9 cellular contexts compared by ENCODE assay signal in genomic region chr2:173652731-173653426, GRCh38.
A peak's percentile ranks its signal among the peaks of the same experiment; 100 is the strongest.
DNase-seq lines count a peak whose midpoint lies in the region; ATAC-seq and TF ChIP-seq lines count a peak whose summit lies in the region.
"Had no signal": no experiment of that assay in that cellular context is flagged by ENCODE, and none has a peak within 500 bp of the region (broad histone marks: within the 10 kb centered on the region; RNA-seq: fewer than 3 reads in every experiment).

No MANE protein-coding gene starts in this region.

- H3K23ac ChIP-seq in IMR-90 (ENCODE audit: low read depth, low read length): 0 out of 2 replicates have a peak overlapping the region, but pooled peaks have one; percentile 57

- in situ Hi-C loops in IMR-90 (cut with MboI; ENCODE audit: low sequenced_read_pairs): no loop called here

- CTCF ChIA-PET in IMR-90 (lab: Yijun Ruan, JAX): interaction anchor here (2.0 kb wide), 1 partner anchor 14 kb away, joined by 4 read pairs; no protein-coding TSS in a partner anchor
- CTCF ChIA-PET in MCF 10A (lab: Yijun Ruan, JAX): interaction anchor here (0.6 to 1.2 kb wide), 2 partner anchors 204 to 383 kb away, joined by 3 read pairs; no protein-coding TSS in a partner anchor

- no peak overlapping the region for H3K4me3 ChIP-seq in AG09309 (ENCODE audit: control insufficient read depth, low read depth, low read length)
- H3K4me3 ChIP-seq in IMR-90 (ENCODE audit: insufficient read depth, low read depth, low read length): no peak overlapping the region

- H3K4me2 ChIP-seq in IMR-90 (ENCODE audit: low read depth, low read length): peak overlapping the region; percentile 53

- H3K9me3 ChIP-seq in IMR-90 (ENCODE audit: control insufficient read depth, insufficient read depth, low read length): no peaks in the 10 kb centered on the region

- no peaks in the 10 kb centered on the region for H3K27me3 ChIP-seq in IMR-90 (ENCODE audit: control insufficient read depth, insufficient read depth, low read length)

- intact Hi-C loops in IMR-90 (cut with micrococcal nuclease): loop anchor here (10.0 kb wide), 2 partner anchors 292 to 402 kb away; no protein-coding TSS in a partner anchor
- intact Hi-C loops in MCF 10A (cut with micrococcal nuclease): no loop called here
- intact Hi-C loops in activated T-helper 2 cell treated with anti-CD3 and anti-CD28 coated beads, Interferon-gamma antibody, Interleukin-2, Interleukin-4, amounts not matched to agents 10 μg/mL and 5 μg/mL and 100 μg/mL, durations not matched to agents 14 hours and 24 hours and 36 hours (cut with micrococcal nuclease): no loop called here

- BruUV-seq in IMR-90 (replicated peaks; lab: Mats Ljungman, UMichigan) (no TSS peak), MCF 10A (replicated peaks; lab: Mats Ljungman, UMichigan) (no TSS peak)

- H3K18ac ChIP-seq in IMR-90 (ENCODE audit: low read depth, low read length): peak overlapping the region; percentile 58

- no peak overlapping the region for H3K9ac ChIP-seq in IMR-90 (ENCODE audit: low read depth, low read length)

- H3K9me1 ChIP-seq in IMR-90 (ENCODE audit: insufficient read depth, low read length): peaks cover 8% of the 10 kb centered on the region

- H3K14ac ChIP-seq in IMR-90 (replicated peaks; ENCODE audit: low read depth, low read length): peak overlapping the region; percentile 71; the same call in 1 of the 2 replicates

- H3K4ac ChIP-seq in IMR-90 (ENCODE audit: low read depth, low read length): peak overlapping the region; percentile 79

- H3K36me3 Mint-ChIP-seq in MCF 10A (ENCODE audit: insufficient read depth, unreplicated experiment) (no peaks in the 10 kb centered on the region), nephron (ENCODE audit: low read depth) (no peaks in the 10 kb centered on the region)
- H3K36me3 Mint-ChIP-seq in activated T-helper 2 cell treated with anti-CD3 and anti-CD28 coated beads, Interferon-gamma antibody, Interleukin-2, Interleukin-4, amounts not matched to agents 10 μg/mL and 5 μg/mL and 100 μg/mL, durations not matched to agents 14 hours and 24 hours and 36 hours (ENCODE audit: low read depth): no peaks in the 10 kb centered on the region
- H3K36me3 Mint-ChIP-seq: activated naive CD8-positive, alpha-beta T cell treated with anti-CD3 and anti-CD28 coated beads, Interleukin-2, amount 10 ng/mL, durations not matched to agents 7 days and 5 days had no signal

- DNase-seq in AG09309 (ENCODE audit: low read depth) (peak; percentile 89), IMR-90 (peak; percentile 96), MCF 10A (ENCODE audit: unreplicated experiment) (peak; percentile 98), NCI-H1436 (lab: John Stamatoyannopoulos, UW) (no peak)
- DNase-seq in activated T-helper 2 cell treated with anti-CD3 and anti-CD28 coated beads, Interferon-gamma antibody, Interleukin-2, Interleukin-4, amounts not matched to agents 10 μg/mL and 5 μg/mL and 100 μg/mL, durations not matched to agents 14 hours and 24 hours and 36 hours (ENCODE audit: low spot score): no peak
- no peak for DNase-seq in activated effector memory CD4-positive, alpha-beta T cell treated with Interleukin-2 at 50 U/mL for 16 hours
- DNase-seq: activated naive CD8-positive, alpha-beta T cell treated with anti-CD3 and anti-CD28 coated beads, Interleukin-2, amount 10 ng/mL, durations not matched to agents 7 days and 5 days had no signal

- POLR2A ChIA-PET in IMR-90 (lab: Charles Lee; ENCODE audit: unreplicated experiment): no interaction called here
- POLR2A ChIA-PET in MCF 10A (lab: Yijun Ruan, JAX): interaction anchor here (0.5 to 5.4 kb wide), 15 partner anchors 9 to 383 kb away, joined by 3 to 32 read pairs (median 4); no protein-coding TSS in a partner anchor

- H3K4me1 ChIP-seq in IMR-90 (ENCODE audit: control insufficient read depth, insufficient read depth, low read length): peaks cover 14% of the 10 kb centered on the region

- H2BK5ac ChIP-seq in IMR-90 (ENCODE audit: low read depth, low read length, poor library complexity, severe bottlenecking): peak overlapping the region; percentile 98

- no peaks in the 10 kb centered on the region for H3K9me3 Mint-ChIP-seq in MCF 10A (ENCODE audit: unreplicated experiment)
- peaks cover 5% of the 10 kb centered on the region for H3K9me3 Mint-ChIP-seq in nephron
- H3K9me3 Mint-ChIP-seq in activated T-helper 2 cell treated with anti-CD3 and anti-CD28 coated beads, Interferon-gamma antibody, Interleukin-2, Interleukin-4, amounts not matched to agents 10 μg/mL and 5 μg/mL and 100 μg/mL, durations not matched to agents 14 hours and 24 hours and 36 hours: no peaks in the 10 kb centered on the region
- H3K9me3 Mint-ChIP-seq: activated naive CD8-positive, alpha-beta T cell treated with anti-CD3 and anti-CD28 coated beads, Interleukin-2, amount 10 ng/mL, durations not matched to agents 7 days and 5 days had no signal

- H3K56ac ChIP-seq in IMR-90 (ENCODE audit: extremely low read depth, insufficient read depth, low read length): peak overlapping the region; percentile 94

- H3K4me3 Mint-ChIP-seq in MCF 10A (ENCODE audit: unreplicated experiment) (peak overlapping the region; percentile 33), nephron (no peak overlapping the region)
- H3K4me3 Mint-ChIP-seq in activated T-helper 2 cell treated with anti-CD3 and anti-CD28 coated beads, Interferon-gamma antibody, Interleukin-2, Interleukin-4, amounts not matched to agents 10 μg/mL and 5 μg/mL and 100 μg/mL, durations not matched to agents 14 hours and 24 hours and 36 hours (ENCODE audit: low read depth): no peak overlapping the region
- H3K4me3 Mint-ChIP-seq: activated naive CD8-positive, alpha-beta T cell treated with anti-CD3 and anti-CD28 coated beads, Interleukin-2, amount 10 ng/mL, durations not matched to agents 7 days and 5 days had no signal

- TF ChIP-seq CTCF in AG09309 (IDR thresholded peaks at IDR 0.05; ENCODE audit: control insufficient read depth, insufficient read depth, low read depth, low read length, missing control alignments) (no peak), IMR-90 (conservative IDR thresholded peaks at IDR 0.05; ENCODE audit: low read depth, low read length) (no peak), MCF 10A (IDR thresholded peaks at IDR 0.05; ENCODE audit: unreplicated experiment) (no peak), nephron (IDR thresholded peaks at IDR 0.05; ENCODE audit: unreplicated experiment in 3 of 3) (no peak)

- peaks cover 0 to 2% of the 10 kb centered on the region in 2 experiments; a peak in 1 of 4 replicates for H3K79me1 ChIP-seq in IMR-90 (ENCODE audit: low read depth in 1 of 2, low read length in 2 of 2)

- H4K20me1 ChIP-seq in IMR-90 (ENCODE audit: insufficient read depth, low read length): no peaks in the 10 kb centered on the region; the same call in 1 of the 2 replicates

- peaks cover 39% of the 10 kb centered on the region for H3K4me1 Mint-ChIP-seq in MCF 10A (ENCODE audit: insufficient read depth, unreplicated experiment)
- H3K4me1 Mint-ChIP-seq in nephron: peaks cover 31% of the 10 kb centered on the region
- no peaks in the 10 kb centered on the region for H3K4me1 Mint-ChIP-seq in activated T-helper 2 cell treated with anti-CD3 and anti-CD28 coated beads, Interferon-gamma antibody, Interleukin-2, Interleukin-4, amounts not matched to agents 10 μg/mL and 5 μg/mL and 100 μg/mL, durations not matched to agents 14 hours and 24 hours and 36 hours (ENCODE audit: low read depth)
- H3K4me1 Mint-ChIP-seq: activated naive CD8-positive, alpha-beta T cell treated with anti-CD3 and anti-CD28 coated beads, Interleukin-2, amount 10 ng/mL, durations not matched to agents 7 days and 5 days had no signal

- WGBS in IMR-90 (ENCODE audit: extremely low coverage in 2 of 2, insufficient read length in 1 of 2), 2 experiments: 0% methylated on average over 2 of the region's 10 CpGs; no CpG with 5 or more reads in 1 of the 2 experiments

- H2BK120ac ChIP-seq in IMR-90 (ENCODE audit: low read depth, low read length): peak overlapping the region; percentile 91

- TF ChIP-seq RAD21 in IMR-90 (IDR thresholded peaks at IDR 0.05; ENCODE audit: low read length): no peak

- H3K27me3 Mint-ChIP-seq in MCF 10A (ENCODE audit: insufficient read depth, unreplicated experiment) (no peaks in the 10 kb centered on the region), nephron (ENCODE audit: low read depth) (peaks cover 5% of the 10 kb centered on the region)
- H3K27me3 Mint-ChIP-seq in activated T-helper 2 cell treated with anti-CD3 and anti-CD28 coated beads, Interferon-gamma antibody, Interleukin-2, Interleukin-4, amounts not matched to agents 10 μg/mL and 5 μg/mL and 100 μg/mL, durations not matched to agents 14 hours and 24 hours and 36 hours (ENCODE audit: low read depth): peaks cover 2% of the 10 kb centered on the region
- H3K27me3 Mint-ChIP-seq: activated naive CD8-positive, alpha-beta T cell treated with anti-CD3 and anti-CD28 coated beads, Interleukin-2, amount 10 ng/mL, durations not matched to agents 7 days and 5 days had no signal

- H2AK5ac ChIP-seq in IMR-90 (ENCODE audit: low read depth, low read length): peak overlapping the region; percentile 45; the same call in 1 of the 2 replicates

- H3K36me3 ChIP-seq in IMR-90 (ENCODE audit: control insufficient read depth, insufficient read depth, low read length): no peaks in the 10 kb centered on the region

- H3K27ac Mint-ChIP-seq in MCF 10A (ENCODE audit: low read depth, unreplicated experiment) (peak overlapping the region; percentile 80), nephron (peak overlapping the region in 2 of 3 experiments; percentile 41 to 56)
- no peak overlapping the region for H3K27ac Mint-ChIP-seq in activated T-helper 2 cell treated with anti-CD3 and anti-CD28 coated beads, Interferon-gamma antibody, Interleukin-2, Interleukin-4, amounts not matched to agents 10 μg/mL and 5 μg/mL and 100 μg/mL, durations not matched to agents 14 hours and 24 hours and 36 hours
- H3K27ac Mint-ChIP-seq: activated naive CD8-positive, alpha-beta T cell treated with anti-CD3 and anti-CD28 coated beads, Interleukin-2, amount 10 ng/mL, durations not matched to agents 7 days and 5 days had no signal

- no peak for TF ChIP-seq POLR2A in IMR-90 (IDR thresholded peaks at IDR 0.05; ENCODE audit: low read depth, low read length)

- H2AFZ ChIP-seq in IMR-90 (replicated peaks; ENCODE audit: low read length, poor library complexity): no peak overlapping the region

- peak overlapping the region; percentile 66; the same call in 1 of the 2 replicates for H3K27ac ChIP-seq in IMR-90 (ENCODE audit: insufficient read depth, low read length)

- H2AK9ac ChIP-seq in IMR-90 (replicated peaks; ENCODE audit: low read depth, low read length, poor library complexity): peak overlapping the region; percentile 87

- ATAC-seq in IMR-90 (ENCODE audit: low read depth) (peak; percentile 94), HG03097 (IDR thresholded peaks at IDR 0.05; ENCODE audit: low FRiP score, unreplicated experiment) (no peak)

- dilution Hi-C loops in IMR-90 (cut with HindIII; ENCODE audit: low sequenced_read_pairs, unreplicated experiment): no loop called here

- H4K91ac ChIP-seq in IMR-90 (ENCODE audit: insufficient read depth, low read depth, low read length): peak overlapping the region; percentile 70; the same call in 1 of the 2 replicates

- peak overlapping the region; percentile 63; the same call in 2 of the 3 replicates for H2BK15ac ChIP-seq in IMR-90 (ENCODE audit: low read depth, low read length)

- H4K8ac ChIP-seq in IMR-90 (ENCODE audit: low read depth in 2 of 2, low read length in 2 of 2): peak overlapping the region in 1 of 2 experiments; percentile 76; a peak in 2 of 4 replicates

- peak overlapping the region; percentile 62 for H2BK20ac ChIP-seq in IMR-90 (ENCODE audit: low read depth, low read length)

- H4K5ac ChIP-seq in IMR-90 (ENCODE audit: low read depth, low read length): peak overlapping the region; percentile 43; the same call in 1 of the 2 replicates

Comparison
In these comparisons a context has a peak if more than half of its experiments do, and no peak if none do; other contexts are left out.
1. DNase-seq: peak in AG09309 (single experiment), IMR-90 (single experiment) and MCF 10A (single experiment); none in activated T-helper 2 cell treated with anti-CD3 and anti-CD28 coated beads, Interferon-gamma antibody, Interleukin-2, Interleukin-4, amounts not matched to agents 10 μg/mL and 5 μg/mL and 100 μg/mL, durations not matched to agents 14 hours and 24 hours and 36 hours (single experiment), activated effector memory CD4-positive, alpha-beta T cell treated with Interleukin-2 at 50 U/mL for 16 hours (single experiment) and NCI-H1436 (single experiment).